ENCODE assay signal across 8 cellular contexts in the genomic region with DNA sequence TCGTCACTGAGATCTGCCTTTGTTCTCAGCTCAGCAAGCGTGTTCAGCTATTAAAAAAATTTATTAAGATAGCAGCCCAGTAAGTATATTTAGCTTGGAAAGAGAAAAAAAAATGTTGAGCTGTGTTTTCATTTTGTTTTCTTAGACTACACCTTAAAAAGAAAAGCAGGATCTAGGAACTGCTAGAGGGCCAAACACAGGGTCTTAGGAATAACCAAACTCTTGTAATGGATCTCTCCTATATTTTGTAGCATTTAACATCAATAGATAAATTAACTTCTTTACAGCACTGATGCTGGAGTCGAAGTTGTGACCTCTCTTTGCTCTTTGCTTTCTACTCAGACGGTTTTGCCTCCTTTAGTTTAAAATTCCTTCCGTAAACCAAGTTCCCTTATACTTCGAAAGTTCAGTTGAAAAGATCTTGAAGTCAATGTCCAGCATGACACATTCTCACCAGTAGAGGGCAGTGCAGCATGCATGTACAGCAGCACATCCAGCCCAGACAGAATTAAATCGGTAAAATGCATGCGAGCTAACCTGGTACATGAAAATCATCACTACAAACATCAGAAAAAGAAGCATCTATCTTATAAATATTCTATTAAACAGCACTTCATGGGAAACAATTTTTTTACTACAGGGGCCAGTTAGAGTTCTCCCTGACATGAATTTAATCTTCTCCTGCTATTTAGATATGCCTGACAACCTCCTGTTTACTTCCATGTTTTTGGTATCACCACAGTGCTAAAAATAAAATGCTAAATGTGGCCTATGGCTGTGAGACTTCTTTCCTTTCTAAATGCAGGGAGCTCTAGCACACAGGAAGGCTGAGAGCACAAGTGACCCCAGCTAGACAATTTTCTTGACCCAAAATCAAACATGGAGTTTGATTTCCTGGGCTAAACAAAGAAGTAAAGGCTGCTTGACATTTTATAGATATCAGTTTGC. TPM values are rescaled to one million over a fixed set of nuclear protein-coding genes. Genes with fewer than 3 reads are reported as not detected.
DNase-seq lines count a peak whose midpoint lies in the region; ATAC-seq lines count a peak whose summit lies in the region.

No MANE protein-coding gene starts in this region.

- peaks cover 28% of the 10 kb centered on the region for H3K27me3 Mint-ChIP-seq in activated CD4-positive, alpha-beta memory T cell treated with anti-CD3 and anti-CD28 coated beads, Interleukin-2, amount 10 ng/mL, durations not matched to agents 7 days and 5 days
- peaks cover 6% of the 10 kb centered on the region for H3K27me3 Mint-ChIP-seq in memory B cell

- POLR2A ChIA-PET in activated CD4-positive, alpha-beta memory T cell treated with anti-CD3 and anti-CD28 coated beads, Interleukin-2, amount 10 ng/mL, durations not matched to agents 7 days and 5 days (lab: Charles Lee), result interaction anchor here (0.7 kb wide), 1 partner anchor 191 kb away, joined by 3 read pairs; no protein-coding TSS in a partner anchor

- H3K9me3 Mint-ChIP-seq in activated CD4-positive, alpha-beta memory T cell treated with anti-CD3 and anti-CD28 coated beads, Interleukin-2, amount 10 ng/mL, durations not matched to agents 7 days and 5 days, result no peaks in the 10 kb centered on the region
- peaks cover 1% of the 10 kb centered on the region for H3K9me3 Mint-ChIP-seq in memory B cell

- no peaks in the 10 kb centered on the region for H3K36me3 Mint-ChIP-seq in activated CD4-positive, alpha-beta memory T cell treated with anti-CD3 and anti-CD28 coated beads, Interleukin-2, amount 10 ng/mL, durations not matched to agents 7 days and 5 days (ENCODE audit: low read depth)
- no peaks in the 10 kb centered on the region for H3K36me3 Mint-ChIP-seq in memory B cell

- peak; percentile 70 for DNase-seq in GDM1 (lab: John Stamatoyannopoulos, UW)
- peak; percentile 80 for DNase-seq in NCI-H82 treated with DMSO at 0.1 percent for 48 hours (lab: John Stamatoyannopoulos, UW; ENCODE audit: unreplicated experiment)
- DNase-seq in activated CD4-positive, alpha-beta memory T cell treated with anti-CD3 and anti-CD28 coated beads, Interleukin-2, amount 10 ng/mL, durations not matched to agents 7 days and 5 days, result peak; percentile 77
- peak; percentile 51 for DNase-seq in effector CD8-positive, alpha-beta T cell (lab: John Stamatoyannopoulos, UW)
- peak; percentile 74 to 76 for DNase-seq in memory B cell (ENCODE audit: low spot score in 2 of 2)
- DNase-seq in stimulated activated CD8-positive, alpha-beta memory T cell treated with anti-CD3 and anti-CD28 coated beads, Interleukin-12 subunit alpha, Interleukin-12 subunit beta, amount 100 ng/mL, for 1 hour (ENCODE audit: low read depth), result peak; percentile 68

- CTCF ChIA-PET in activated CD4-positive, alpha-beta memory T cell treated with anti-CD3 and anti-CD28 coated beads, Interleukin-2, amount 10 ng/mL, durations not matched to agents 7 days and 5 days (lab: Charles Lee), result interaction anchor here (0.6 to 9.0 kb wide), 30 partner anchors 8 to 1314 kb away, joined by 3 to 168 read pairs (median 4); no protein-coding TSS in a partner anchor

- H3K4me3 Mint-ChIP-seq in activated CD4-positive, alpha-beta memory T cell treated with anti-CD3 and anti-CD28 coated beads, Interleukin-2, amount 10 ng/mL, durations not matched to agents 7 days and 5 days, result no peak overlapping the region
- no peak overlapping the region for H3K4me3 Mint-ChIP-seq in memory B cell

- ATAC-seq in HG03442 (IDR thresholded peaks at IDR 0.05; ENCODE audit: unreplicated experiment) (peak; percentile 58), memory B cell (ENCODE audit: low read depth) (peak; percentile 73), HG02571 (IDR thresholded peaks at IDR 0.05; ENCODE audit: unreplicated experiment) (no peak)

- H3K4me1 Mint-ChIP-seq in activated CD4-positive, alpha-beta memory T cell treated with anti-CD3 and anti-CD28 coated beads, Interleukin-2, amount 10 ng/mL, durations not matched to agents 7 days and 5 days, result no peaks in the 10 kb centered on the region
- peaks cover 4% of the 10 kb centered on the region for H3K4me1 Mint-ChIP-seq in memory B cell

- H3K27ac Mint-ChIP-seq in activated CD4-positive, alpha-beta memory T cell treated with anti-CD3 and anti-CD28 coated beads, Interleukin-2, amount 10 ng/mL, durations not matched to agents 7 days and 5 days, result no peak overlapping the region
- no peak overlapping the region for H3K27ac Mint-ChIP-seq in memory B cell

RNA-seq across cellular contexts. Expression of a gene that starts 48.2 kb away (rescaled TPM):
- total RNA-seq in activated CD4-positive, alpha-beta memory T cell treated with anti-CD3 and anti-CD28 coated beads, Interleukin-2, amount 10 ng/mL, durations not matched to agents 7 days and 5 days, result 10 to 100 TPM; 13.7 to 15.2 TPM
